In genomic region chr3:160291290-160291908, GRCh38 we compare ENCODE assay signal across 1 cellular context.
A peak's percentile ranks its signal among the peaks of the same experiment; 100 is the strongest.
TF ChIP-seq lines count a peak whose summit lies in the region.

No MANE protein-coding gene starts in this region.

TF ChIP-seq in HepG2, 621 proteins besides CTCF, POLR2A, EP300 and RAD21 (continued from another document and continues in another):
- TF ChIP-seq MYPOP (CRISPR knock-in tag; IDR thresholded peaks at IDR 0.05) (peak; percentile 31; the same call in 1 of the 2 replicates), KLF16 (CRISPR knock-in tag; IDR thresholded peaks at IDR 0.05) (no peak), NR2C2 (CRISPR knock-in tag; IDR thresholded peaks at IDR 0.05; ENCODE audit: borderline replicate concordance) (no peak), KAT8 (CRISPR knock-in tag; IDR thresholded peaks at IDR 0.05) (no peak), ZNF264 (CRISPR knock-in tag; IDR thresholded peaks at IDR 0.05) (no peak), ZNF609 (CRISPR knock-in tag; IDR thresholded peaks at IDR 0.05; ENCODE audit: borderline replicate concordance) (no peak), LRRFIP1 (CRISPR knock-in tag; conservative IDR thresholded peaks at IDR 0.05) (no peak), HOXA3 (CRISPR knock-in tag; IDR thresholded peaks at IDR 0.05) (no peak), ZNF225 (CRISPR knock-in tag; IDR thresholded peaks at IDR 0.05) (no peak), MLLT10 (CRISPR knock-in tag; IDR thresholded peaks at IDR 0.05) (no peak), PTBP1 (IDR thresholded peaks at IDR 0.05; ENCODE audit: low read depth, low read length, poor library complexity, severe bottlenecking) (no peak), ZNF18 (CRISPR knock-in tag; IDR thresholded peaks at IDR 0.05; ENCODE audit: insufficient replicate concordance) (no peak), CCDC6 (CRISPR knock-in tag; IDR thresholded peaks at IDR 0.05) (0 out of 2 replicates have a peak, but pooled peaks have one; percentile 31), U2AF1 (optimal IDR thresholded peaks at IDR 0.05; ENCODE audit: low read depth, low read length) (no peak), RAD51 (IDR thresholded peaks at IDR 0.05; ENCODE audit: borderline replicate concordance) (no peak), NFIC (IDR thresholded peaks at IDR 0.05; ENCODE audit: low read length) (no peak), ZNF136 (CRISPR knock-in tag; IDR thresholded peaks at IDR 0.05; ENCODE audit: low read depth) (no peak), ELK4 (CRISPR knock-in tag; IDR thresholded peaks at IDR 0.05; ENCODE audit: borderline replicate concordance) (no peak), ZNF646 (CRISPR knock-in tag; IDR thresholded peaks at IDR 0.05) (no peak), ZNF512 (CRISPR knock-in tag; IDR thresholded peaks at IDR 0.05) (no peak), ZNF7 (CRISPR knock-in tag; IDR thresholded peaks at IDR 0.05) (no peak), FOXK1 (CRISPR knock-in tag; IDR thresholded peaks at IDR 0.05; ENCODE audit: borderline replicate concordance, low read depth) (no peak), PAXIP1 (CRISPR knock-in tag; conservative IDR thresholded peaks at IDR 0.05) (peak; percentile 52), CEBPB (IDR thresholded peaks at IDR 0.05; ENCODE audit: borderline replicate concordance, low read depth, low read length) (peak; percentile 10; the same call in 1 of the 2 replicates), SCMH1 (CRISPR knock-in tag; IDR thresholded peaks at IDR 0.05; ENCODE audit: borderline replicate concordance) (no peak), ZNF253 (CRISPR knock-in tag; IDR thresholded peaks at IDR 0.05; ENCODE audit: borderline replicate concordance) (no peak), RFXAP (CRISPR knock-in tag; IDR thresholded peaks at IDR 0.05; ENCODE audit: borderline replicate concordance) (no peak), ZNF552 (CRISPR knock-in tag; IDR thresholded peaks at IDR 0.05; ENCODE audit: borderline replicate concordance) (no peak), SSRP1 (CRISPR knock-in tag; IDR thresholded peaks at IDR 0.05) (no peak), NR2F6 (IDR thresholded peaks at IDR 0.05) (no peak), NR2F6 (CRISPR knock-in tag; IDR thresholded peaks at IDR 0.05) (no peak), NR3C1 (CRISPR knock-in tag; IDR thresholded peaks at IDR 0.05) (no peak)
